ENCODE assay signal across 21 cellular contexts in genomic region chr18:13242797-13243196, GRCh38.
"Had no signal": no experiment of that assay in that cellular context is flagged by ENCODE, and none has a peak within 500 bp of the region (broad histone marks: within the 10 kb centered on the region; RNA-seq: fewer than 3 reads in every experiment).

No MANE protein-coding gene starts in this region.

- H3K9me3 ChIP-seq: ascending aorta, breast epithelium, gastroesophageal sphincter, neutrophil had no signal

- H3K4me3 ChIP-seq: ascending aorta, breast epithelium, dorsolateral prefrontal cortex, gastroesophageal sphincter, SK-N-MC had no signal

- H3K27ac ChIP-seq: ascending aorta, breast epithelium, dorsolateral prefrontal cortex, gastroesophageal sphincter, neutrophil, SK-N-MC had no signal

- H3K36me3 ChIP-seq: ascending aorta, breast epithelium, neutrophil had no signal

- FAIRE-seq: islet of Langerhans had no signal

- ATAC-seq: activated CD4-positive, CD25-positive, alpha-beta regulatory T cell treated with anti-CD3 and anti-CD28 coated beads, Interleukin-2, amount 50 U/mL, for 24 hours; gastroesophageal sphincter; naive thymus-derived CD8-positive, alpha-beta T cell; T-cell had no signal

- H3K27me3 ChIP-seq: ascending aorta, breast epithelium, dorsolateral prefrontal cortex, gastroesophageal sphincter, neutrophil had no signal

- H3K4me1 ChIP-seq: ascending aorta, breast epithelium had no signal

- DNase-seq: activated CD4-positive, alpha-beta T cell treated with anti-CD3 and anti-CD28 coated beads, Interleukin-2, amount 50 U/mL, for 1 hour; activated naive CD4-positive, alpha-beta T cell treated with Interleukin-2 at 50 U/mL for 16 hours; dorsolateral prefrontal cortex; erythroblast; naive thymus-derived CD8-positive, alpha-beta T cell; retina; stimulated activated CD4-positive, alpha-beta T cell treated with anti-CD3 and anti-CD28 coated beads, Interleukin-15, amount 100 ng/mL, for 24 hours; stimulated activated CD4-positive, alpha-beta T cell treated with anti-CD3 and anti-CD28 coated beads, Interleukin-4, amount 100 ng/mL, for 4 hours; stimulated activated CD8-positive, alpha-beta memory T cell treated with anti-CD3 and anti-CD28 coated beads, Interleukin-4, amount 100 ng/mL, for 48 hours; stimulated activated naive CD4-positive, alpha-beta T cell treated with Interleukin-2 at 50 U/mL for 16 hours; substantia nigra; T-helper 9 cell; trophoblast cell had no signal
